ENCODE assay signal across 23 cellular contexts in the genomic region with DNA sequence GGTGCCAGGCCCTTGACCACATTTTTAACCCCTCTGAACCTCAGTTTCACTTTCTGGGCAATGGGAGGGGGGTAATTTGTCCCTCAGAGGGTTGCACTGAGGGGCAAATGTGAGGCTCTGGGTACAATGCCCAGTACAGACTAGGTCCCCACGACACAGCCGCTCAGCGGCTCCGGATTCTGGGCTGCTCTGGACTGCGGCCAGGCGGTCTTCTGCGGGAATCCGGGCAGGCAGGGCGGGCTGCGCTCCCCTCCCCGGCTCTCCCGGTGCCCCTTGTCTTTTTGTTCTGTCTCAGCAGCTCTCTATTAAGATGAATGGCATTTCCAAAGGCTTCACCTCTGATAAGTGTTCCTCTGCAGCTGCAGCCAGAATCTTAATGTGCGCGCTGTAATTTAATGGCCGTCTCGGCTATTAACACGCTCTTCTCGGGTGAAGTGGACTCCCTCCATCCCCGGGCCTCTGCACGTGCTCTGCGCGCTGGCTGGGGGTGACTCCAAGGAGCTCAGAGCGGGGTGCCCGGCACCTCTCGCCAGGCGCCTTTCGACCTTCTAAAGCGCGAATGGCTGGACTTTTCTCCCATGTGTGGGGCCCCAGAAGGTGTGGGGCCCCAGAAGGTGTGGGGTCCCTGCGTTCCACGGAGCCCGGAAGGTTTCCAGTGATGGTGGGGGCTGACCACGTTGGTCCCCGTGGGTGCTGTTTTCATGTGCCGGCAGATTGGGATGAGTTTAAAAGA. TPM values are rescaled to one million over a fixed set of nuclear protein-coding genes. Genes with fewer than 3 reads are reported as not detected.
DNase-seq lines count a peak whose midpoint lies in the region; ATAC-seq lines count a peak whose summit lies in the region.
"Had no signal": no experiment of that assay in that cellular context is flagged by ENCODE, and none has a peak within 500 bp of the region (broad histone marks: within the 10 kb centered on the region; RNA-seq: fewer than 3 reads in every experiment).

No MANE protein-coding gene starts in this region.

- no peak overlapping the region for H3K18ac ChIP-seq in trophoblast cell (ENCODE audit: low read length)

- no CpG with 5 or more reads among the region's 35 CpGs for WGBS in trophoblast cell (ENCODE audit: extremely low coverage, insufficient coverage, insufficient read length)

- H3K79me2 ChIP-seq in trophoblast cell (ENCODE audit: control insufficient read depth, insufficient read depth, low read length, poor library complexity): no peaks in the 10 kb centered on the region

- no peak overlapping the region for H2AK5ac ChIP-seq in trophoblast cell (ENCODE audit: low read length)

- H4K91ac ChIP-seq in trophoblast cell (ENCODE audit: low read depth, low read length): no peak overlapping the region

- DNase-seq in DMS53 (lab: John Stamatoyannopoulos, UW) (peak; percentile 45), DMS53 treated with DMSO at 0.1 percent for 48 hours (lab: John Stamatoyannopoulos, UW; ENCODE audit: unreplicated experiment) (no peak), NCI-H2107 (lab: John Stamatoyannopoulos, UW) (peak; percentile 7), cerebellar cortex (ENCODE audit: low spot score) (peak; percentile 33), trophoblast cell (no peak), glomerular visceral epithelial cell (ENCODE audit: extremely low spot score) (no peak), hippocampal formation (lab: John Stamatoyannopoulos, UW) (no peak)
- DNase-seq: activated CD4-positive, alpha-beta T cell treated with anti-CD3 and anti-CD28 coated beads, Interleukin-2, amount 10 ng/mL, durations not matched to agents 24 days and 14 days; activated naive CD4-positive, alpha-beta T cell treated with anti-CD3 and anti-CD28 coated beads, Interleukin-2, amount 50 U/mL, for 16 hours; activated T-cell treated with anti-CD3 and anti-CD28 coated beads, Interleukin-2, amount 50 U/mL, for 72 hours; CD8-positive, alpha-beta T cell; DMS153; heart right ventricle; NCI-H2081; NCI-H526 treated with DMSO at 0.1 percent for 48 hours; SK-N-SH; stimulated activated CD8-positive, alpha-beta memory T cell treated with anti-CD3 and anti-CD28 coated beads, Interleukin-4, amount 100 ng/mL, for 48 hours had no signal

- no peak overlapping the region for H4K8ac ChIP-seq in trophoblast cell (ENCODE audit: low read depth, low read length)

- H3K36me3 ChIP-seq in trophoblast cell (ENCODE audit: control insufficient read depth in 1 of 2, insufficient read depth in 2 of 2, low read length in 2 of 2): no peaks in the 10 kb centered on the region
- H3K36me3 ChIP-seq: cardiac muscle cell, HAP-1, heart right ventricle, upper lobe of left lung had no signal

- no peak overlapping the region for H2BK120ac ChIP-seq in trophoblast cell (ENCODE audit: insufficient read depth, low read length, poor library complexity)

- peaks cover 11% of the 10 kb centered on the region for H3K79me1 ChIP-seq in trophoblast cell (ENCODE audit: low read length)

- H3K4ac ChIP-seq in trophoblast cell (ENCODE audit: low read depth, low read length): no peak overlapping the region

- H2BK5ac ChIP-seq in trophoblast cell (ENCODE audit: low read depth, low read length, poor library complexity): no peak overlapping the region

- H4K12ac ChIP-seq in trophoblast cell (ENCODE audit: low read depth, low read length): no peak overlapping the region

- H3K9me3 ChIP-seq in trophoblast cell (ENCODE audit: insufficient read depth, low read depth, low read length): no peaks in the 10 kb centered on the region
- H3K9me3 ChIP-seq: HAP-1, heart right ventricle, upper lobe of left lung had no signal

- peak overlapping the region; percentile 16 for H2BK12ac ChIP-seq in trophoblast cell (ENCODE audit: low read length)

- H3K4me3 ChIP-seq in trophoblast cell (ENCODE audit: low read depth, low read length): no peak overlapping the region
- H3K4me3 ChIP-seq: cardiac muscle cell, HAP-1, heart right ventricle, upper lobe of left lung had no signal

- peaks cover 8 to 13% of the 10 kb centered on the region in 2 experiments for H3K4me1 ChIP-seq in trophoblast cell (ENCODE audit: control insufficient read depth in 1 of 2, insufficient read depth in 2 of 2, low read length in 2 of 2)
- H3K4me1 ChIP-seq: HAP-1 had no signal

- H3K9ac ChIP-seq in trophoblast cell (ENCODE audit: low read length): no peak overlapping the region
- H3K9ac ChIP-seq: SK-N-SH had no signal

- no peak overlapping the region for H3K23ac ChIP-seq in trophoblast cell (ENCODE audit: low read length)

- no peaks in the 10 kb centered on the region for H3K27me3 ChIP-seq in trophoblast cell (ENCODE audit: insufficient read depth, low read length)
- H3K27me3 ChIP-seq: cardiac muscle cell, upper lobe of left lung had no signal

- no peak overlapping the region for H3K27ac ChIP-seq in trophoblast cell (ENCODE audit: low read depth, low read length)
- H3K27ac ChIP-seq: 22Rv1, cardiac muscle cell, heart right ventricle, RWPE1, upper lobe of left lung had no signal

- H3K14ac ChIP-seq in trophoblast cell (ENCODE audit: low read length): no peak overlapping the region

- no peak for ATAC-seq in GM18517 (IDR thresholded peaks at IDR 0.05; ENCODE audit: unreplicated experiment)
- ATAC-seq: activated T-cell treated with anti-CD3 and anti-CD28 coated beads, Interleukin-2, amount 50 U/mL, for 72 hours; CD8-positive, alpha-beta T cell; heart right ventricle had no signal

- no peak overlapping the region for H2AFZ ChIP-seq in trophoblast cell (ENCODE audit: insufficient read depth, low read length, poor library complexity)

- no peak overlapping the region for H3K4me2 ChIP-seq in trophoblast cell (ENCODE audit: low read length)
- H3K4me2 ChIP-seq: SK-N-SH had no signal

RNA-seq across cellular contexts. Expression of gene ALOX5AP, which starts 3.5 kb away (rescaled TPM):
- polyA plus RNA-seq in trophoblast cell (2013): 3.3 and 3.5 TPM in 2 replicates

Comparison
In these comparisons a context has a peak if more than half of its experiments do, and no peak if none do; other contexts are left out.
1. DNase-seq: peak in DMS53 (single experiment), NCI-H2107 (single experiment) and cerebellar cortex (single experiment); none in DMS53 treated with DMSO at 0.1 percent for 48 hours (single experiment), trophoblast cell (0 of 2), glomerular visceral epithelial cell (single experiment) and hippocampal formation (0 of 2).